17 cellular contexts compared by ENCODE assay signal in the genomic region with DNA sequence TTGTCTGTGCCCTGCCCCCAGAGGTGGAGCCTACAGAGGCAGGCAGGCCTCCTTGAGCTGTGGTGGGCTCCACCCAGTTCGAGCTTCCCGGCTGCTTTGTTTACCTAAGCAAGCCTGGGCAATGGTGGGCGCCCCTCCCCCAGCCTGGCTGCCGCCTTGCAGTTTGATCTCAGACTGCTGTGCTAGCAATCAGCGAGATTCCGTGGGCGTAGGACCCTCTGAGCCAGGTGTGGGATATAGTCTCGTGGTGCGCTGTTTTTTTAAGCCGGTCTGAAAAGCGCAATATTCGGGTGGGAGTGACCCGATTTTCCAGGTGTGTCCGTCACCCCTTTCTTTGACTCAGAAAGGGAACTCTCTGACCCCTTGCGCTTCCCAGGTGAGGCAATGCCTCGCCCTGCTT. TPM values are rescaled to one million over a fixed set of nuclear protein-coding genes. Genes with fewer than 3 reads are reported as not detected.
"Had no signal": no experiment of that assay in that cellular context is flagged by ENCODE, and none has a peak within 500 bp of the region (broad histone marks: within the 10 kb centered on the region; RNA-seq: fewer than 3 reads in every experiment).

No MANE protein-coding gene starts in this region.

RNA-seq across cellular contexts. Expression of a gene that starts 24.2 kb away (rescaled TPM):
- total RNA-seq: kidney; left colon; liver; lower lobe of right lung; mammary epithelial cell; mucosa of gallbladder; naive thymus-derived CD8-positive, alpha-beta T cell; osteoblast; posterior vena cava; psoas muscle; sigmoid colon; spleen; subcutaneous adipose tissue; suprapubic skin; thoracic aorta; upper lobe of right lung had no signal
- polyA plus RNA-seq: immature natural killer cell; liver; mammary epithelial cell; naive thymus-derived CD8-positive, alpha-beta T cell; sigmoid colon; spleen had no signal
